In the genomic region with DNA sequence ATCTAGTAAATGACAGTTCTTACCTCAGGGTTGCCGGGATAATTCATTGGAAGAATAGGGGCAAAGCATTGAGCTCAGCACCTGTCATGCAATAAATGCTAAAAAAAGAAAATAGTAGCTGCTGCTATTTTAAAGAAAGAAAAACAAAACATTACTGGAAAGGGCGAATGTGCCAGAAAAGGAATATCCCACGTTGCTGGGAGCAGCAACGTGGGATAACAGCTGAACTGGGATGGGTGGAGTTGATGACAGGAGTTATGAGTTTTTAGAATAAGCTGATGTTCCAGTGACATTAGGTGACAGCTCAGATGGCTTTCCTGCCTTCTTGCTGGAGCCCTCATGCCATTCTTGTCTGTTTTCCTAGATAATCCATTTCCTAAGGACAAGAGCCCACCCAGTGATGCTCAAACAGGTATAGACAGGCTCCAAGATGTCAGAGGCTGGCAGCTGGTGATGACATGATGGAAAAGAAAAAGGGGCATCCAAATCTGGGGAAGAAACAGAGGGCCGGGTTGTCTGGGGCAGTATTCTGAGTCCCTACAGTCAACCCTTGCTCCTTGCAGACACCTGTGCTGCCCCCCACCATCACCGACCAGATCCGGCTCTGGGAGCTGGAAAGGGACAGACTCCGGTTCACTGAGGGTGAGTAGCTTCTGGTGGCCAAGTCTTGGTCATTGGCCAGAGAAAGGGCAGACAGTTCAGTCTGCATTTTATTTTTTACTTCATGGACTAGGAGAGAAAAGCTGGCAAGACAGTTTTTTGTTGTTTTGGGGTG, we compare ENCODE assay signal across 10 cellular contexts. TPM values are rescaled to one million over a fixed set of nuclear protein-coding genes. Genes with fewer than 3 reads are reported as not detected.
DNase-seq lines count a peak whose midpoint lies in the region; ATAC-seq and TF ChIP-seq lines count a peak whose summit lies in the region.
"Had no signal": no experiment of that assay in that cellular context is flagged by ENCODE, and none has a peak within 500 bp of the region (broad histone marks: within the 10 kb centered on the region; RNA-seq: fewer than 3 reads in every experiment).

No MANE protein-coding gene starts in this region.

- H3K27me3 ChIP-seq in liver (ENCODE audit: control insufficient read depth in 4 of 4, insufficient read depth in 4 of 4, low read length in 3 of 4), result no peaks in the 10 kb centered on the region
- no peaks in the 10 kb centered on the region for H3K27me3 ChIP-seq in stomach smooth muscle (ENCODE audit: control insufficient read depth in 1 of 2, insufficient read depth in 2 of 2, low read length in 2 of 2)

- H3K27ac ChIP-seq in liver (ENCODE audit: low read depth in 1 of 2, low read length in 2 of 2) (peak overlapping the region; percentile 91), stomach smooth muscle (ENCODE audit: low read length) (peak overlapping the region; percentile 93)

- no peak for TF ChIP-seq RAD21 in liver (IDR thresholded peaks at IDR 0.05)

- H3K4me1 ChIP-seq in liver (ENCODE audit: control insufficient read depth in 4 of 4, insufficient read depth in 4 of 4, low read length in 3 of 4) (peaks cover 2 to 53% (median 37%) of the 10 kb centered on the region in 4 donors), stomach smooth muscle (ENCODE audit: control insufficient read depth, insufficient read depth, low read length) (peaks cover 39% of the 10 kb centered on the region)

- peaks cover 52% of the 10 kb centered on the region for H3K36me3 Mint-ChIP-seq in activated naive CD8-positive, alpha-beta T cell treated with anti-CD3 and anti-CD28 coated beads, Interleukin-2, amount 50 U/mL, for 24 hours (ENCODE audit: low read depth)

- DNase-seq in LNCaP clone FGC (ENCODE audit: low read depth) (no peak), LoVo (ENCODE audit: low spot score) (no peak), SW 1271 (lab: John Stamatoyannopoulos, UW) (no peak)
- DNase-seq in activated naive CD8-positive, alpha-beta T cell treated with anti-CD3 and anti-CD28 coated beads, Interleukin-2, amount 50 U/mL, for 24 hours, result no peak

- no peaks in the 10 kb centered on the region for H3K9me3 Mint-ChIP-seq in activated naive CD8-positive, alpha-beta T cell treated with anti-CD3 and anti-CD28 coated beads, Interleukin-2, amount 50 U/mL, for 24 hours

- H3K27me3 Mint-ChIP-seq in activated naive CD8-positive, alpha-beta T cell treated with anti-CD3 and anti-CD28 coated beads, Interleukin-2, amount 50 U/mL, for 24 hours, result no peaks in the 10 kb centered on the region

- TF ChIP-seq CTCF in LNCaP clone FGC (IDR thresholded peaks at IDR 0.05; ENCODE audit: control insufficient read depth, extremely low read depth, insufficient read depth) (no peak), liver (IDR thresholded peaks at IDR 0.05; ENCODE audit: low read depth, low read length, missing input control) (no peak)

- H3K4me3 ChIP-seq in LNCaP clone FGC (ENCODE audit: low read depth, low read length) (peak overlapping the region; percentile 58), liver (ENCODE audit: low read depth in 1 of 3, low read length in 3 of 3) (no peak overlapping the region), stomach smooth muscle (ENCODE audit: low read length in 2 of 2) (no peak overlapping the region)

- H3K9me3 ChIP-seq in liver (ENCODE audit: control insufficient read depth in 4 of 4, low read length in 3 of 4) (no peaks in the 10 kb centered on the region), stomach smooth muscle (ENCODE audit: control insufficient read depth in 2 of 2, low read length in 2 of 2) (no peaks in the 10 kb centered on the region)

- WGBS in liver, result 60% methylated on average over 8 of the region's 8 CpGs

- H3K9ac ChIP-seq in liver (ENCODE audit: low read depth in 1 of 2, low read length in 2 of 2) (peak overlapping the region; percentile 12 to 32), stomach smooth muscle (ENCODE audit: low read length in 2 of 2) (no peak overlapping the region)

- peak overlapping the region; percentile 64 for H3K27ac Mint-ChIP-seq in activated naive CD8-positive, alpha-beta T cell treated with anti-CD3 and anti-CD28 coated beads, Interleukin-2, amount 50 U/mL, for 24 hours

- peak overlapping the region; percentile 98 for H3K4me3 Mint-ChIP-seq in activated naive CD8-positive, alpha-beta T cell treated with anti-CD3 and anti-CD28 coated beads, Interleukin-2, amount 50 U/mL, for 24 hours

- peaks cover 44% of the 10 kb centered on the region for H3K4me1 Mint-ChIP-seq in activated naive CD8-positive, alpha-beta T cell treated with anti-CD3 and anti-CD28 coated beads, Interleukin-2, amount 50 U/mL, for 24 hours

- no peak for ATAC-seq in activated naive CD8-positive, alpha-beta T cell treated with anti-CD3 and anti-CD28 coated beads, Interleukin-2, amount 50 U/mL, for 24 hours
- ATAC-seq in HG03135 (IDR thresholded peaks at IDR 0.05; ENCODE audit: unreplicated experiment), result no peak

- H3K36me3 ChIP-seq in liver (ENCODE audit: control insufficient read depth in 4 of 4, insufficient read depth in 3 of 4, low read depth in 1 of 4, low read length in 3 of 4), result peaks cover 3 to 20% (median 11%) of the 10 kb centered on the region in 4 donors
- H3K36me3 ChIP-seq in stomach smooth muscle (ENCODE audit: control insufficient read depth in 2 of 2, insufficient read depth in 2 of 2, low read length in 2 of 2), result peaks cover 13 to 31% of the 10 kb centered on the region in 2 donors

TF ChIP-seq in liver, 16 proteins besides CTCF, POLR2A, EP300 and RAD21:
- TF ChIP-seq SP1 (IDR thresholded peaks at IDR 0.05), result no peak
- TF ChIP-seq, protein P1, sequence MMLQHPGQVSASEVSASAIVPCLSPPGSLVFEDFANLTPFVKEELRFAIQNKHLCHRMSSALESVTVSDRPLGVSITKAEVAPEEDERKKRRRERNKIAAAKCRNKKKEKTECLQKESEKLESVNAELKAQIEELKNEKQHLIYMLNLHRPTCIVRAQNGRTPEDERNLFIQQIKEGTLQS (IDR thresholded peaks at IDR 0.05), result no peak

RNA-seq across cellular contexts. Expression of gene VARS2, which starts 1.1 kb away (rescaled TPM):
- 10 to 100 TPM; 10.2 to 23.3 TPM for total RNA-seq in liver
- polyA plus RNA-seq in liver, result 10 to 100 TPM in 1 of 2 donors, 1 to 10 TPM in 1; 9.4 to 22.4 TPM

RNA-seq across cellular contexts. Expression of gene GTF2H4, which starts 4.9 kb away (rescaled TPM):
- total RNA-seq in liver, result 10 to 100 TPM; 11.0 to 13.6 TPM
- 10 to 100 TPM in 1 of 2 donors, 1 to 10 TPM in 1; 6.2 to 15.8 TPM for polyA plus RNA-seq in liver

RNA-seq across cellular contexts. Expression of gene SFTA2, which starts 19.0 kb away (rescaled TPM):
- total RNA-seq in liver, result not detected
- under 1 TPM in 1 of 2 donors, not detected in 1; 0.60 TPM for polyA plus RNA-seq in liver
- total RNA-seq: bronchial epithelial cell, H4, smooth muscle cell had no signal
- polyA plus RNA-seq: smooth muscle cell had no signal

RNA-seq across cellular contexts. Expression of gene MUCL3, which starts 27.8 kb away (rescaled TPM):
- under 1 TPM in 1 of 2 donors, not detected in 1; under 0.01 TPM for total RNA-seq in liver
- polyA plus RNA-seq in liver, result not detected
- total RNA-seq: H4 had no signal
- polyA plus RNA-seq: smooth muscle cell had no signal

RNA-seq across cellular contexts. Expression of gene DDR1, which starts 28.6 kb away (rescaled TPM):
- total RNA-seq in liver, result 1 to 10 TPM; 4.0 to 5.3 TPM
- polyA plus RNA-seq in liver, result 1 to 10 TPM; 1.2 to 4.8 TPM

Comparison
In these comparisons a context has a peak if more than half of its experiments do, and no peak if none do; other contexts are left out.
1. H3K9ac ChIP-seq: peak in liver (2 of 2); none in stomach smooth muscle (0 of 2).